Comparison of ENCODE assay signal across 1 cellular context in genomic region chr12:94615284-94616216, GRCh38.
TF ChIP-seq lines count a peak whose summit lies in the region.

No MANE protein-coding gene starts in this region.

TF ChIP-seq in GM12878, 131 proteins besides CTCF, POLR2A, EP300 and RAD21 (continued from another document):
- TF ChIP-seq ZBTB4 (CRISPR knock-in tag; IDR thresholded peaks at IDR 0.05), result no peak
- TF ChIP-seq YY1 (IDR thresholded peaks at IDR 0.05; ENCODE audit: low read depth, low read length), result no peak
- TF ChIP-seq SRF (IDR thresholded peaks at IDR 0.05; ENCODE audit: low read depth in 2 of 2, low read length in 2 of 2), result no peak
- TF ChIP-seq CHD2 (IDR thresholded peaks at IDR 0.05; ENCODE audit: borderline replicate concordance, low read depth, low read length), result no peak
- no peak for TF ChIP-seq CHD4 (IDR thresholded peaks at IDR 0.05)
